1 cellular context compared by ENCODE assay signal in genomic region chr19:18665771-18666202, GRCh38.
TF ChIP-seq lines count a peak whose summit lies in the region.

No MANE protein-coding gene starts in this region.

TF ChIP-seq in GM12891, 5 proteins besides CTCF, POLR2A, EP300 and RAD21:
- no peak for TF ChIP-seq TAF1 (IDR thresholded peaks at IDR 0.05; ENCODE audit: low read depth, low read length)
- TF ChIP-seq PAX5 (IDR thresholded peaks at IDR 0.05; ENCODE audit: insufficient read depth, low read length, severe bottlenecking): no peak
- no peak for TF ChIP-seq POU2F2 (IDR thresholded peaks at IDR 0.05; ENCODE audit: low read depth, low read length)
- TF ChIP-seq POLR2AphosphoS5 (IDR thresholded peaks at IDR 0.05; ENCODE audit: low read depth, low read length): no peak
- TF ChIP-seq SPI1 (IDR thresholded peaks at IDR 0.05; ENCODE audit: low read depth, low read length): no peak
